Comparison of ENCODE assay signal across 9 cellular contexts in genomic region chr21:39125752-39126485, GRCh38. TPM values are rescaled to one million over a fixed set of nuclear protein-coding genes. Genes with fewer than 3 reads are reported as not detected.
A peak's percentile ranks its signal among the peaks of the same experiment; 100 is the strongest.
DNase-seq lines count a peak whose midpoint lies in the region; ATAC-seq and TF ChIP-seq lines count a peak whose summit lies in the region.
"Had no signal": no experiment of that assay in that cellular context is flagged by ENCODE, and none has a peak within 500 bp of the region (broad histone marks: within the 10 kb centered on the region; RNA-seq: fewer than 3 reads in every experiment).

No MANE protein-coding gene starts in this region.

- H3K4me1 Mint-ChIP-seq in activated naive CD8-positive, alpha-beta T cell treated with anti-CD3 and anti-CD28 coated beads, Interleukin-2, amount 50 U/mL, for 24 hours = no peaks in the 10 kb centered on the region

- ATAC-seq in mucosa of descending colon = peak; percentile 96
- ATAC-seq in activated naive CD8-positive, alpha-beta T cell treated with anti-CD3 and anti-CD28 coated beads, Interleukin-2, amount 50 U/mL, for 24 hours = no peak

- peaks cover 4% of the 10 kb centered on the region for H3K9me3 Mint-ChIP-seq in activated naive CD8-positive, alpha-beta T cell treated with anti-CD3 and anti-CD28 coated beads, Interleukin-2, amount 50 U/mL, for 24 hours

- peaks cover 3% of the 10 kb centered on the region for H3K36me3 Mint-ChIP-seq in activated naive CD8-positive, alpha-beta T cell treated with anti-CD3 and anti-CD28 coated beads, Interleukin-2, amount 50 U/mL, for 24 hours (ENCODE audit: low read depth)

- no peaks in the 10 kb centered on the region for H3K9me3 ChIP-seq in mucosa of descending colon

- intact Hi-C loops in mucosa of descending colon (cut with DNase I, micrococcal nuclease) = loop anchor here (10.0 kb wide), 2 partner anchors 321 to 621 kb away; partner anchors contain the start of gene ETS2 (in 1 of the 2)

- peak overlapping the region; percentile 76 for H3K27ac ChIP-seq in RWPE1
- H3K27ac ChIP-seq: BLaER1 had no signal

- no peak overlapping the region for H3K4me3 ChIP-seq in NB4 (ENCODE audit: low read depth, low read length)
- no peak overlapping the region for H3K4me3 ChIP-seq in epithelial cell of esophagus (ENCODE audit: low read length)
- H3K4me3 ChIP-seq in mucosa of descending colon = no peak overlapping the region
- H3K4me3 ChIP-seq: BLaER1 had no signal

- TF ChIP-seq POLR2A in NB4 (IDR thresholded peaks at IDR 0.05; ENCODE audit: extremely low read depth, insufficient read length) = no peak

- DNase-seq in activated CD4-positive, alpha-beta T cell treated with anti-CD3 and anti-CD28 coated beads for 48 hours = peak; percentile 16
- no peak for DNase-seq in activated CD4-positive, alpha-beta T cell treated with anti-CD3 and anti-CD28 coated beads for 1 hour
- DNase-seq in NB4 (ENCODE audit: low read depth) (peak; percentile 74), RWPE1 (ENCODE audit: low spot score) (peak; percentile 64), epithelial cell of esophagus (ENCODE audit: low read depth) (peak; percentile 76), mucosa of descending colon (peak; percentile 53 to 72 (median 62))
- DNase-seq in activated naive CD8-positive, alpha-beta T cell treated with anti-CD3 and anti-CD28 coated beads, Interleukin-2, amount 50 U/mL, for 24 hours = no peak
- no peak for DNase-seq in activated CD4-positive, CD25-positive, alpha-beta regulatory T cell treated with anti-CD3 and anti-CD28 coated beads, Interleukin-2, amount 50 U/mL, for 72 hours

- H3K4me1 ChIP-seq in mucosa of descending colon (ENCODE audit: low read depth) = no peaks in the 10 kb centered on the region

- TF ChIP-seq CTCF in NB4 (IDR thresholded peaks at IDR 0.05; ENCODE audit: low read depth, low read length) = peak; percentile 58
- TF ChIP-seq CTCF in RWPE1 (conservative IDR thresholded peaks at IDR 0.05; ENCODE audit: low read depth) = peak; percentile 73
- peak; percentile 78 for TF ChIP-seq CTCF in epithelial cell of esophagus (IDR thresholded peaks at IDR 0.05; ENCODE audit: insufficient read depth, low read depth, low read length, missing control alignments)
- peak; percentile 26 for TF ChIP-seq CTCF in mucosa of descending colon (IDR thresholded peaks at IDR 0.05)

- no peak overlapping the region for H3K27ac Mint-ChIP-seq in activated naive CD8-positive, alpha-beta T cell treated with anti-CD3 and anti-CD28 coated beads, Interleukin-2, amount 50 U/mL, for 24 hours

- no peak overlapping the region for H3K4me3 Mint-ChIP-seq in activated naive CD8-positive, alpha-beta T cell treated with anti-CD3 and anti-CD28 coated beads, Interleukin-2, amount 50 U/mL, for 24 hours

- POLR2A ChIA-PET in RWPE1 (lab: Yijun Ruan, JAX; ENCODE audit: low non-redundant PET) = no interaction called here

- CTCF ChIA-PET in RWPE1 (lab: Yijun Ruan, JAX) = interaction anchor here (0.6 to 1.1 kb wide), 4 partner anchors 12 to 448 kb away, joined by 3 to 4 read pairs (median 3); no protein-coding TSS in a partner anchor

- H3K27me3 Mint-ChIP-seq in activated naive CD8-positive, alpha-beta T cell treated with anti-CD3 and anti-CD28 coated beads, Interleukin-2, amount 50 U/mL, for 24 hours = no peaks in the 10 kb centered on the region

- H3K36me3 ChIP-seq in mucosa of descending colon (ENCODE audit: low read depth) = no peaks in the 10 kb centered on the region
- H3K36me3 ChIP-seq: BLaER1 had no signal

RNA-seq across cellular contexts. Expression of gene PSMG1, which starts 57.3 kb away (rescaled TPM):
- 10 to 100 TPM; 24.3 to 48.1 (median 36.2) TPM for total RNA-seq in mucosa of descending colon

Comparison
In these comparisons a context has a peak if more than half of its experiments do, and no peak if none do; other contexts are left out.
1. DNase-seq: peak in activated CD4-positive, alpha-beta T cell treated with anti-CD3 and anti-CD28 coated beads for 48 hours (single experiment), NB4 (single experiment), RWPE1 (single experiment), epithelial cell of esophagus (single experiment) and mucosa of descending colon (3 of 3); none in activated CD4-positive, alpha-beta T cell treated with anti-CD3 and anti-CD28 coated beads for 1 hour (single experiment), activated naive CD8-positive, alpha-beta T cell treated with anti-CD3 and anti-CD28 coated beads, Interleukin-2, amount 50 U/mL, for 24 hours (single experiment) and activated CD4-positive, CD25-positive, alpha-beta regulatory T cell treated with anti-CD3 and anti-CD28 coated beads, Interleukin-2, amount 50 U/mL, for 72 hours (single experiment).
2. CTCF ChIP-seq: peak in every context shown above with its lines; median percentile 78 in epithelial cell of esophagus; 73 in RWPE1; 58 in NB4; 26 in mucosa of descending colon.